In the genomic region with DNA sequence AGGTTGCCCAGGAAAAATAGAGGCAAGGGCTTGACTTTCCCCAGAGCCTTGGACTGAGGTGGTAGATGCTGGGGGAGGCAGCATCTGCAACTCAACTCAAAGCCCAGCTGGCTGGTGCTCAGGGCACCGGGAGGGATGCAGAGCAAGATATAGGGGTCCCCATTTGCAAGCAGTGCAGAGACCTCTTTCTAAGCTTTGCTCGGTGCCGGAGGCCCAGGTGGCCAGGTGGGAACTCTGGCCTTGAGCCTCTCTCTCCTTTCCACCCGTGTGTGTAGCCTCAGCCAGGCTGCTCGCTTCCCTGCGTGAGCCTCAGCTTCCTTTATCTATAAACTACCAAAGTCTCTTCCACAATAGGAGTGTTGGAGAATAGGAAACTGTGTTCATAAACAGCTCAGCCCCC, we compare ENCODE assay signal across 2 cellular contexts.
TF ChIP-seq lines count a peak whose summit lies in the region.

No MANE protein-coding gene starts in this region.

TF ChIP-seq in IMR-90, 13 proteins besides CTCF, POLR2A, EP300 and RAD21:
- TF ChIP-seq FOS (IDR thresholded peaks at IDR 0.05; ENCODE audit: low read depth, low read length) = no peak
- no peak for TF ChIP-seq CEBPB (IDR thresholded peaks at IDR 0.05; ENCODE audit: low read depth, low read length)
- TF ChIP-seq NFE2L2 (IDR thresholded peaks at IDR 0.05; ENCODE audit: low read depth, low read length) = no peak
- TF ChIP-seq MAFK (IDR thresholded peaks at IDR 0.05; ENCODE audit: low read depth, low read length) = no peak
- no peak for TF ChIP-seq MAZ (IDR thresholded peaks at IDR 0.05; ENCODE audit: borderline replicate concordance, low read depth, low read length)
- no peak for TF ChIP-seq SMC3 (IDR thresholded peaks at IDR 0.05; ENCODE audit: low read depth, low read length)

TF ChIP-seq in K562, 482 proteins besides CTCF, POLR2A, EP300 and RAD21:
- TF ChIP-seq POLR2G (IDR thresholded peaks at IDR 0.05; ENCODE audit: low read depth, low read length) (0 out of 2 replicates have a peak, but pooled peaks have one; percentile 6), ZNF609 (CRISPR knock-in tag; IDR thresholded peaks at IDR 0.05; ENCODE audit: borderline replicate concordance) (no peak)
TF ChIP-seq in K562: peak in this region for 1.
